In genomic region chr6:159943101-159943632, GRCh38 we compare ENCODE assay signal across 14 cellular contexts. TPM values are rescaled to one million over a fixed set of nuclear protein-coding genes. Genes with fewer than 3 reads are reported as not detected.
DNase-seq lines count a peak whose midpoint lies in the region; ATAC-seq and TF ChIP-seq lines count a peak whose summit lies in the region.
"Had no signal": no experiment of that assay in that cellular context is flagged by ENCODE, and none has a peak within 500 bp of the region (broad histone marks: within the 10 kb centered on the region; RNA-seq: fewer than 3 reads in every experiment).

No MANE protein-coding gene starts in this region.

- no peak overlapping the region for H3K4me3 ChIP-seq in heart right ventricle
- H3K4me3 ChIP-seq: SJSA1 had no signal

- intact Hi-C loops in heart right ventricle (cut with DNase I), result loop anchor here in 5 of 10 donors (2.0 to 5.0 kb wide), 3 partner anchors 76 to 81 kb away; no protein-coding TSS in a partner anchor

- H3K27me3 ChIP-seq in heart right ventricle, result no peaks in the 10 kb centered on the region

- peak overlapping the region in 2 of 10 donors; percentile 5 to 26 for H3K27ac ChIP-seq in heart right ventricle
- H3K27ac ChIP-seq: SJSA1 had no signal

- peaks cover 10% of the 10 kb centered on the region for H3K4me1 Mint-ChIP-seq in osteocyte (ENCODE audit: unreplicated experiment)
- H3K4me1 Mint-ChIP-seq: memory B cell had no signal

- DNase-seq in AG20443 (ENCODE audit: low spot score) (peak; percentile 69), amniotic epithelial cell (ENCODE audit: low read depth) (peak; percentile 49), heart right ventricle (no peak), osteocyte (ENCODE audit: extremely low spot score, unreplicated experiment) (peak; percentile 63), NCI-H1092 treated with DMSO at 0.1 percent for 48 hours (lab: John Stamatoyannopoulos, UW) (no peak), NCI-H1105 (lab: John Stamatoyannopoulos, UW) (no peak), NCI-H748 (lab: John Stamatoyannopoulos, UW; ENCODE audit: unreplicated experiment) (no peak)
- DNase-seq in stimulated activated CD4-positive, alpha-beta T cell treated with anti-CD3 and anti-CD28 coated beads, Interleukin-12 subunit alpha, Interleukin-12 subunit beta, amount 100 ng/mL, for 4 hours, result no peak
- DNase-seq: activated CD4-positive, alpha-beta T cell treated with anti-CD3 and anti-CD28 coated beads for 36 hours; NCI-H1417 treated with DMSO at 0.1 percent for 48 hours; NCI-H524 had no signal

- H3K9me3 ChIP-seq in heart right ventricle, result peaks cover 0 to 22% (median 12%) of the 10 kb centered on the region in 11 donors

- ATAC-seq in heart right ventricle, result peak in 7 of 8 donors; percentile 36 to 83 (median 43)
- ATAC-seq: activated CD4-positive, alpha-beta T cell treated with anti-CD3 and anti-CD28 coated beads for 36 hours had no signal

- H3K36me3 Mint-ChIP-seq in osteocyte (ENCODE audit: unreplicated experiment), result no peaks in the 10 kb centered on the region

- peaks cover 0 to 32% (median 16%) of the 10 kb centered on the region in 9 donors for H3K4me1 ChIP-seq in heart right ventricle

- WGBS in heart right ventricle, 2 donors, result 42 to 56% methylated on average over 6 of the region's 6 CpGs

- TF ChIP-seq CTCF in heart right ventricle (IDR thresholded peaks at IDR 0.05), result no peak
- no peak for TF ChIP-seq CTCF in osteocyte (IDR thresholded peaks at IDR 0.05)

- H3K27ac Mint-ChIP-seq in osteocyte (ENCODE audit: unreplicated experiment), result peak overlapping the region; percentile 42
- H3K27ac Mint-ChIP-seq: activated CD4-positive, alpha-beta T cell treated with anti-CD3 and anti-CD28 coated beads for 36 hours; memory B cell had no signal

- H3K4me3 Mint-ChIP-seq in osteocyte (ENCODE audit: unreplicated experiment), result no peak overlapping the region
- H3K4me3 Mint-ChIP-seq: activated CD4-positive, alpha-beta T cell treated with anti-CD3 and anti-CD28 coated beads for 36 hours; memory B cell had no signal

- no peaks in the 10 kb centered on the region for H3K36me3 ChIP-seq in heart right ventricle
- H3K36me3 ChIP-seq: SJSA1 had no signal

- peaks cover 7% of the 10 kb centered on the region for H3K27me3 Mint-ChIP-seq in osteocyte (ENCODE audit: unreplicated experiment)
- H3K27me3 Mint-ChIP-seq: activated CD4-positive, alpha-beta T cell treated with anti-CD3 and anti-CD28 coated beads for 36 hours had no signal

- peaks cover 11% of the 10 kb centered on the region for H3K9me3 Mint-ChIP-seq in osteocyte (ENCODE audit: unreplicated experiment)

RNA-seq across cellular contexts. Expression of gene IGF2R, which starts 25.7 kb away (rescaled TPM):
- total RNA-seq in heart right ventricle, result 10 to 100 TPM; 61.7 to 95.6 (median 72.2) TPM
- polyA plus RNA-seq in heart right ventricle, result 10 to 100 TPM; 13.7 to 21.1 TPM
- total RNA-seq in osteocyte, result 196 and 218 TPM in 2 replicates

RNA-seq across cellular contexts. Expression of gene MAS1, which starts 52.4 kb away (rescaled TPM):
- total RNA-seq in heart right ventricle (under 1 TPM in 5 of 10 donors, not detected in 5; 0.02 to 0.04 (median 0.02) TPM), osteocyte (not detected in 2 replicates)
- not detected for polyA plus RNA-seq in heart right ventricle
- total RNA-seq: activated CD4-positive, alpha-beta T cell treated with anti-CD3 and anti-CD28 coated beads for 36 hours; glomerular endothelial cell; SJSA1 had no signal

Comparison
In these comparisons a context has a peak if more than half of its experiments do, and no peak if none do; other contexts are left out.
1. DNase-seq: peak in AG20443 (single experiment), amniotic epithelial cell (single experiment) and osteocyte (single experiment); none in heart right ventricle (0 of 2), NCI-H1092 treated with DMSO at 0.1 percent for 48 hours (single experiment), NCI-H1105 (single experiment), stimulated activated CD4-positive, alpha-beta T cell treated with anti-CD3 and anti-CD28 coated beads, Interleukin-12 subunit alpha, Interleukin-12 subunit beta, amount 100 ng/mL, for 4 hours (single experiment) and NCI-H748 (single experiment).